Comparison of ENCODE assay signal across 1 cellular context in genomic region chr14:23095196-23096108, GRCh38.
A peak's percentile ranks its signal among the peaks of the same experiment; 100 is the strongest.
TF ChIP-seq lines count a peak whose summit lies in the region.

A gene with protein sequence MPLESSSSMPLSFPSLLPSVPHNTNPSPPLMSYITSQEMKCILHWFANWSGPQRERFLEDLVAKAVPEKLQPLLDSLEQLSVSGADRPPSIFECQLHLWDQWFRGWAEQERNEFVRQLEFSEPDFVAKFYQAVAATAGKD (plus strand): TSS chr14:23095505. CDS start chr14:23097659, 2,154 bp downstream.

TF ChIP-seq in K562, 482 proteins besides CTCF, POLR2A, EP300 and RAD21 (continued from another document and continues in another):
- TF ChIP-seq ELF2 (CRISPR knock-in tag; IDR thresholded peaks at IDR 0.05) (peak; percentile 82), CLOCK (CRISPR knock-in tag; IDR thresholded peaks at IDR 0.05; ENCODE audit: borderline replicate concordance) (no peak), VEZF1 (CRISPR knock-in tag; IDR thresholded peaks at IDR 0.05) (peak; percentile 89), ARID1B (IDR thresholded peaks at IDR 0.05) (no peak; the same call in 1 of the 2 replicates), NR1H2 (CRISPR knock-in tag; IDR thresholded peaks at IDR 0.05) (no peak), SMAD2 (IDR thresholded peaks at IDR 0.05; ENCODE audit: low read depth, low read length) (no peak), POLR2B (IDR thresholded peaks at IDR 0.05; ENCODE audit: low read depth, partially characterized antibody) (peak; percentile 86), KDM5B (IDR thresholded peaks at IDR 0.05; ENCODE audit: insufficient replicate concordance, low read depth, low read length) (peak; percentile 64), GABPA (tag; conservative IDR thresholded peaks at IDR 0.05; ENCODE audit: low read depth) (peak; percentile 94), ZNF644 (tag; IDR thresholded peaks at IDR 0.05; ENCODE audit: low read depth) (no peak), XRCC5 (IDR thresholded peaks at IDR 0.05; ENCODE audit: low read depth, low read length) (no peak), ETV6 (IDR thresholded peaks at IDR 0.05; ENCODE audit: borderline replicate concordance in 1 of 2, low read depth in 2 of 2, low read length in 1 of 2) (no peak), ETV6 (CRISPR knock-in tag; IDR thresholded peaks at IDR 0.05; ENCODE audit: borderline replicate concordance) (no peak), NCOR1 (IDR thresholded peaks at IDR 0.05) (no peak), ELF1 (tag; IDR thresholded peaks at IDR 0.05) (peak; percentile 89), ZBTB40 (IDR thresholded peaks at IDR 0.05) (peak; percentile 77), ZBTB40 (CRISPR knock-in tag; IDR thresholded peaks at IDR 0.05) (no peak), ZNF449 (CRISPR knock-in tag; IDR thresholded peaks at IDR 0.05) (no peak), KLF6 (CRISPR knock-in tag; IDR thresholded peaks at IDR 0.05; ENCODE audit: borderline replicate concordance) (peak; percentile 46; the same call in 1 of the 2 replicates), ZNF408 (CRISPR knock-in tag; IDR thresholded peaks at IDR 0.05; ENCODE audit: low read depth) (no peak)
- TF ChIP-seq, protein P1, sequence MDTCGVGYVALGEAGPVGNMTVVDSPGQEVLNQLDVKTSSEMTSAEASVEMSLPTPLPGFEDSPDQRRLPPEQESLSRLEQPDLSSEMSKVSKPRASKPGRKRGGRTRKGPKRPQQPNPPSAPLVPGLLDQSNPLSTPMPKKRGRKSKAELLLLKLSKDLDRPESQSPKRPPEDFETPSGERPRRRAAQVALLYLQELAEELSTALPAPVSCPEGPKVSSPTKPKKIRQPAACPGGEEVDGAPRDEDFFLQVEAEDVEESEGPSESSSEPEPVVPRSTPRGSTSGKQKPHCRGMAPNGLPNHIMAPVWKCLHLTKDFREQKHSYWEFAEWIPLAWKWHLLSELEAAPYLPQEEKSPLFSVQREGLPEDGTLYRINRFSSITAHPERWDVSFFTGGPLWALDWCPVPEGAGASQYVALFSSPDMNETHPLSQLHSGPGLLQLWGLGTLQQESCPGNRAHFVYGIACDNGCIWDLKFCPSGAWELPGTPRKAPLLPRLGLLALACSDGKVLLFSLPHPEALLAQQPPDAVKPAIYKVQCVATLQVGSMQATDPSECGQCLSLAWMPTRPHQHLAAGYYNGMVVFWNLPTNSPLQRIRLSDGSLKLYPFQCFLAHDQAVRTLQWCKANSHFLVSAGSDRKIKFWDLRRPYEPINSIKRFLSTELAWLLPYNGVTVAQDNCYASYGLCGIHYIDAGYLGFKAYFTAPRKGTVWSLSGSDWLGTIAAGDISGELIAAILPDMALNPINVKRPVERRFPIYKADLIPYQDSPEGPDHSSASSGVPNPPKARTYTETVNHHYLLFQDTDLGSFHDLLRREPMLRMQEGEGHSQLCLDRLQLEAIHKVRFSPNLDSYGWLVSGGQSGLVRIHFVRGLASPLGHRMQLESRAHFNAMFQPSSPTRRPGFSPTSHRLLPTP (IDR thresholded peaks at IDR 0.05; ENCODE audit: borderline replicate concordance, extremely low read depth, insufficient read length) = no peak
- TF ChIP-seq, protein P2, sequence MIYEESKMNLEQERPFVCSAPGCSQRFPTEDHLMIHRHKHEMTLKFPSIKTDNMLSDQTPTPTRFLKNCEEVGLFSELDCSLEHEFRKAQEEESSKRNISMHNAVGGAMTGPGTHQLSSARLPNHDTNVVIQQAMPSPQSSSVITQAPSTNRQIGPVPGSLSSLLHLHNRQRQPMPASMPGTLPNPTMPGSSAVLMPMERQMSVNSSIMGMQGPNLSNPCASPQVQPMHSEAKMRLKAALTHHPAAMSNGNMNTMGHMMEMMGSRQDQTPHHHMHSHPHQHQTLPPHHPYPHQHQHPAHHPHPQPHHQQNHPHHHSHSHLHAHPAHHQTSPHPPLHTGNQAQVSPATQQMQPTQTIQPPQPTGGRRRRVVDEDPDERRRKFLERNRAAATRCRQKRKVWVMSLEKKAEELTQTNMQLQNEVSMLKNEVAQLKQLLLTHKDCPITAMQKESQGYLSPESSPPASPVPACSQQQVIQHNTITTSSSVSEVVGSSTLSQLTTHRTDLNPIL (CRISPR knock-in tag; IDR thresholded peaks at IDR 0.05) = no peak
- TF ChIP-seq, protein P3, sequence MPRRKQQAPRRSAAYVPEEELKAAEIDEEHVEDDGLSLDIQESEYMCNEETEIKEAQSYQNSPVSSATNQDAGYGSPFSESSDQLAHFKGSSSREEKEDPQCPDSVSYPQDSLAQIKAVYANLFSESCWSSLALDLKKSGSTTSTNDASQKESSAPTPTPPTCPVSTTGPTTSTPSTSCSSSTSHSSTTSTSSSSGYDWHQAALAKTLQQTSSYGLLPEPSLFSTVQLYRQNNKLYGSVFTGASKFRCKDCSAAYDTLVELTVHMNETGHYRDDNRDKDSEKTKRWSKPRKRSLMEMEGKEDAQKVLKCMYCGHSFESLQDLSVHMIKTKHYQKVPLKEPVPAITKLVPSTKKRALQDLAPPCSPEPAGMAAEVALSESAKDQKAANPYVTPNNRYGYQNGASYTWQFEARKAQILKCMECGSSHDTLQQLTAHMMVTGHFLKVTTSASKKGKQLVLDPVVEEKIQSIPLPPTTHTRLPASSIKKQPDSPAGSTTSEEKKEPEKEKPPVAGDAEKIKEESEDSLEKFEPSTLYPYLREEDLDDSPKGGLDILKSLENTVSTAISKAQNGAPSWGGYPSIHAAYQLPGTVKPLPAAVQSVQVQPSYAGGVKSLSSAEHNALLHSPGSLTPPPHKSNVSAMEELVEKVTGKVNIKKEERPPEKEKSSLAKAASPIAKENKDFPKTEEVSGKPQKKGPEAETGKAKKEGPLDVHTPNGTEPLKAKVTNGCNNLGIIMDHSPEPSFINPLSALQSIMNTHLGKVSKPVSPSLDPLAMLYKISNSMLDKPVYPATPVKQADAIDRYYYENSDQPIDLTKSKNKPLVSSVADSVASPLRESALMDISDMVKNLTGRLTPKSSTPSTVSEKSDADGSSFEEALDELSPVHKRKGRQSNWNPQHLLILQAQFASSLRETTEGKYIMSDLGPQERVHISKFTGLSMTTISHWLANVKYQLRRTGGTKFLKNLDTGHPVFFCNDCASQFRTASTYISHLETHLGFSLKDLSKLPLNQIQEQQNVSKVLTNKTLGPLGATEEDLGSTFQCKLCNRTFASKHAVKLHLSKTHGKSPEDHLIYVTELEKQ (CRISPR knock-in tag; IDR thresholded peaks at IDR 0.05) = no peak
